Comparison of ENCODE assay signal across 23 cellular contexts in genomic region chr6:166331503-166332133, GRCh38. TPM values are rescaled to one million over a fixed set of nuclear protein-coding genes. Genes with fewer than 3 reads are reported as not detected.
A peak's percentile ranks its signal among the peaks of the same experiment; 100 is the strongest.
DNase-seq lines count a peak whose midpoint lies in the region; ATAC-seq, FAIRE-seq and TF ChIP-seq lines count a peak whose summit lies in the region.
"Had no signal": no experiment of that assay in that cellular context is flagged by ENCODE, and none has a peak within 500 bp of the region (broad histone marks: within the 10 kb centered on the region; RNA-seq: fewer than 3 reads in every experiment).

No MANE protein-coding gene starts in this region.

- 95% methylated on average over 8 of the region's 8 CpGs for WGBS in smooth muscle cell (ENCODE audit: low lambda C conversion rate)

- peak overlapping the region; percentile 3; the same call in 1 of the 2 replicates for H3K4me3 ChIP-seq in GM12865 (ENCODE audit: low read depth, low read length)
- no peak overlapping the region for H3K4me3 ChIP-seq in SK-N-MC
- no peak overlapping the region for H3K4me3 ChIP-seq in iPS-20b (ENCODE audit: low read length)
- no peak overlapping the region for H3K4me3 ChIP-seq in smooth muscle cell
- H3K4me3 ChIP-seq: PC-9 had no signal

- H2AFZ ChIP-seq in smooth muscle cell (ENCODE audit: low read depth) = no peak overlapping the region
- H2AFZ ChIP-seq: GM23248, PC-9 had no signal

- no peak overlapping the region for H3K27ac ChIP-seq in SK-N-MC
- no peak overlapping the region for H3K27ac ChIP-seq in iPS-20b (ENCODE audit: low read length)
- no peak overlapping the region for H3K27ac ChIP-seq in smooth muscle cell (ENCODE audit: low read depth)
- H3K27ac ChIP-seq: GM23248, PC-9 had no signal

- peaks cover 73% of the 10 kb centered on the region for H3K79me2 ChIP-seq in smooth muscle cell (ENCODE audit: low read depth)

- TF ChIP-seq CTCF in GM12865 (IDR thresholded peaks at IDR 0.05; ENCODE audit: insufficient read depth, low read depth, low read length, missing control alignments) (no peak), smooth muscle cell (IDR thresholded peaks at IDR 0.05; ENCODE audit: borderline replicate concordance, insufficient read depth, poor library complexity, severe bottlenecking) (no peak)

- intact Hi-C loops in Right ventricle myocardium inferior (cut with DNase I) = no loop called here

- H3K9me3 ChIP-seq in SK-N-MC (ENCODE audit: low read depth, low read length) = no peaks in the 10 kb centered on the region
- no peaks in the 10 kb centered on the region for H3K9me3 ChIP-seq in iPS-20b (ENCODE audit: insufficient read depth, low read depth, low read length)
- H3K9me3 ChIP-seq in smooth muscle cell (replicated peaks; ENCODE audit: low read depth) = no peaks in the 10 kb centered on the region
- H3K9me3 ChIP-seq: Caco-2, SK-N-SH had no signal

- peaks cover 11% of the 10 kb centered on the region; the same call in 1 of the 2 replicates for H3K4me1 ChIP-seq in iPS-20b (ENCODE audit: insufficient read depth, low read length)
- peaks cover 13% of the 10 kb centered on the region for H3K4me1 ChIP-seq in smooth muscle cell (ENCODE audit: low read depth)
- H3K4me1 ChIP-seq: Caco-2 had no signal

- H3K27me3 ChIP-seq in iPS-20b (ENCODE audit: insufficient read depth, low read length) (no peaks in the 10 kb centered on the region), smooth muscle cell (ENCODE audit: low read depth) (no peaks in the 10 kb centered on the region)

- no peak for FAIRE-seq in RCC 7860 (lab: Jason Lieb, UNC)

- H3K36me3 ChIP-seq in SK-N-MC (ENCODE audit: insufficient read depth, low read length) (peaks cover 17% of the 10 kb centered on the region), iPS-20b (ENCODE audit: insufficient read depth, low read depth, low read length) (peaks cover 45% of the 10 kb centered on the region), smooth muscle cell (ENCODE audit: low read depth) (no peaks in the 10 kb centered on the region)

- no peaks in the 10 kb centered on the region for H3F3A ChIP-seq in smooth muscle cell (ENCODE audit: low read depth)

- peaks cover 98% of the 10 kb centered on the region for H4K20me1 ChIP-seq in smooth muscle cell (ENCODE audit: low read depth)

- peak overlapping the region; percentile 5 for H3K9ac ChIP-seq in SK-N-MC (ENCODE audit: insufficient read length)
- H3K9ac ChIP-seq in iPS-20b (ENCODE audit: low read depth, low read length) = peak overlapping the region; percentile 49; the same call in 1 of the 2 replicates
- H3K9ac ChIP-seq in smooth muscle cell (ENCODE audit: low read depth) = peak overlapping the region; percentile 34
- H3K9ac ChIP-seq: GM23248, SK-N-SH had no signal

- no peak for ATAC-seq in Right ventricle myocardium inferior
- no peak for ATAC-seq in HG03342 (IDR thresholded peaks at IDR 0.05; ENCODE audit: unreplicated experiment)
- ATAC-seq: T-cell had no signal

- DNase-seq in GM12865 (ENCODE audit: low read depth) = no peak
- no peak for DNase-seq in SK-N-MC (ENCODE audit: low read depth, low spot score)
- no peak for DNase-seq in smooth muscle cell (lab: John Stamatoyannopoulos, UW; ENCODE audit: unreplicated experiment)
- no peak for DNase-seq in 8988T
- no peak for DNase-seq in Right ventricle myocardium inferior (ENCODE audit: missing footprints)
- no peak for DNase-seq in RCC 7860 (ENCODE audit: low spot score)
- DNase-seq: ACHN; AML-193; Caco-2; CD4-positive, CD25-positive, alpha-beta regulatory T cell; DMS153; EL; GM23248; NCI-H1417 treated with DMSO at 0.1 percent for 48 hours; NCI-H1930; NCI-H2171; NCI-H748 treated with DMSO at 0.1 percent for 48 hours; PC-9; SK-N-SH; T-cell had no signal

- H3K4me2 ChIP-seq in smooth muscle cell = no peak overlapping the region
- H3K4me2 ChIP-seq: PC-9 had no signal

RNA-seq across cellular contexts. Expression of gene SFT2D1, which starts 10.7 kb away (rescaled TPM):
- total RNA-seq in smooth muscle cell = 50.3 and 59.9 TPM in 2 replicates
- 81.2 and 82.3 TPM in 2 replicates for polyA plus RNA-seq in smooth muscle cell
- 21.9 TPM for total RNA-seq in Right ventricle myocardium inferior

RNA-seq across cellular contexts. Expression of gene PRR18, which starts 23.4 kb away (rescaled TPM):
- total RNA-seq in smooth muscle cell (0.40 TPM in 1 of 2 replicates, not detected in the other), Right ventricle myocardium inferior (0.11 TPM)
- polyA plus RNA-seq in smooth muscle cell = not detected in 2 replicates
- total RNA-seq: CD4-positive, CD25-positive, alpha-beta regulatory T cell; GM23248; PC-9; T-cell had no signal
- polyA plus RNA-seq: CD4-positive, CD25-positive, alpha-beta regulatory T cell; GM23248; IgD-negative memory B cell had no signal

RNA-seq across cellular contexts. Expression of gene MPC1, which starts 51.1 kb away (rescaled TPM):
- total RNA-seq in smooth muscle cell (36.5 and 49.0 TPM in 2 replicates), Right ventricle myocardium inferior (381 TPM)
- polyA plus RNA-seq in smooth muscle cell = 52.3 and 57.4 TPM in 2 replicates
